16 cellular contexts compared by ENCODE assay signal in genomic region chr6:11439017-11439420, GRCh38.
DNase-seq lines count a peak whose midpoint lies in the region; ATAC-seq and TF ChIP-seq lines count a peak whose summit lies in the region.
"Had no signal": no experiment of that assay in that cellular context is flagged by ENCODE, and none has a peak within 500 bp of the region (broad histone marks: within the 10 kb centered on the region; RNA-seq: fewer than 3 reads in every experiment).

No MANE protein-coding gene starts in this region.

- no peaks in the 10 kb centered on the region for H3K36me3 Mint-ChIP-seq in activated B cell treated with CpG ODN at 0.5 μM for 24 hours (ENCODE audit: low read depth)

- DNase-seq in NOMO-1 treated with DMSO at 0.1 percent for 48 hours (lab: John Stamatoyannopoulos, UW; ENCODE audit: unreplicated experiment) (peak; percentile 47), NOMO-1 treated with dmso at 0.1 percent for 144 hours (lab: John Stamatoyannopoulos, UW; ENCODE audit: unreplicated experiment) (no peak), activated B cell treated with CpG ODN at 0.5 μM for 24 hours (no peak), right atrium auricular region (ENCODE audit: low spot score) (no peak), stromal cell of bone marrow (ENCODE audit: low read depth) (peak; percentile 23), ascending aorta (ENCODE audit: low spot score in 2 of 2) (no peak), osteoblast (ENCODE audit: insufficient read length, low spot score, missing footprints) (no peak)
- DNase-seq: 8988T; activated CD4-positive, CD25-positive, alpha-beta regulatory T cell treated with anti-CD3 and anti-CD28 coated beads, Interleukin-2, amount 50 U/mL, for 72 hours; cerebellar nuclear complex; H9; PC-3; spleen had no signal

- no peaks in the 10 kb centered on the region for H3K79me2 ChIP-seq in osteoblast (ENCODE audit: insufficient read depth, low read length)
- H3K79me2 ChIP-seq: parathyroid adenoma had no signal

- H3K9me3 ChIP-seq in right atrium auricular region, result no peaks in the 10 kb centered on the region
- H3K9me3 ChIP-seq in ascending aorta, result no peaks in the 10 kb centered on the region
- H3K9me3 ChIP-seq in osteoblast (ENCODE audit: low read depth, low read length), result no peaks in the 10 kb centered on the region
- H3K9me3 ChIP-seq: spleen had no signal

- TF ChIP-seq CTCF in activated B cell treated with CpG ODN at 0.5 μM for 24 hours (IDR thresholded peaks at IDR 0.05), result no peak
- TF ChIP-seq CTCF in right atrium auricular region (IDR thresholded peaks at IDR 0.05), result no peak
- no peak for TF ChIP-seq CTCF in ascending aorta (IDR thresholded peaks at IDR 0.05)
- TF ChIP-seq CTCF in osteoblast (IDR thresholded peaks at IDR 0.05; ENCODE audit: extremely low read depth, low read depth, low read length), result no peak

- H3K27me3 ChIP-seq in right atrium auricular region, result no peaks in the 10 kb centered on the region
- H3K27me3 ChIP-seq in ascending aorta, result no peaks in the 10 kb centered on the region
- no peaks in the 10 kb centered on the region for H3K27me3 ChIP-seq in osteoblast (ENCODE audit: insufficient read depth, low read length)
- H3K27me3 ChIP-seq: spleen had no signal

- H3K27ac Mint-ChIP-seq in activated B cell treated with CpG ODN at 0.5 μM for 24 hours, result peak overlapping the region; percentile 7
- H3K27ac Mint-ChIP-seq: H9 had no signal

- H3K4me2 ChIP-seq in osteoblast (ENCODE audit: insufficient read depth, low read length), result no peak overlapping the region

- peak overlapping the region; percentile 39 to 44 for H3K27ac ChIP-seq in right atrium auricular region
- H3K27ac ChIP-seq in ascending aorta, result peak overlapping the region in 1 of 2 donors; percentile 42
- no peak overlapping the region for H3K27ac ChIP-seq in osteoblast (ENCODE audit: low read depth, low read length)

- peaks cover 0 to 15% of the 10 kb centered on the region in 2 donors for H3K4me1 ChIP-seq in right atrium auricular region
- H3K4me1 ChIP-seq in ascending aorta, result peaks cover 6 to 28% of the 10 kb centered on the region in 2 donors
- peaks cover 18% of the 10 kb centered on the region for H3K4me1 ChIP-seq in osteoblast (ENCODE audit: insufficient read depth, low read length)

- H3K4me1 Mint-ChIP-seq in activated B cell treated with CpG ODN at 0.5 μM for 24 hours, result peaks cover 33% of the 10 kb centered on the region

- no peak overlapping the region for H2AFZ ChIP-seq in osteoblast (ENCODE audit: low read length)
- H2AFZ ChIP-seq: parathyroid adenoma had no signal

- H4K20me1 ChIP-seq in osteoblast (ENCODE audit: insufficient read depth, low read length), result no peaks in the 10 kb centered on the region

- intact Hi-C loops in activated B cell treated with CpG ODN at 0.5 μM for 24 hours (cut with micrococcal nuclease), result no loop called here
- intact Hi-C loops in ascending aorta (cut with DNase I), result loop anchor here (5.0 kb wide), 1 partner anchor 58 kb away; no protein-coding TSS in a partner anchor

- H3K4me3 ChIP-seq in right atrium auricular region (no peak overlapping the region), ascending aorta (no peak overlapping the region), osteoblast (ENCODE audit: insufficient read depth, low read length) (no peak overlapping the region)
- H3K4me3 ChIP-seq: spleen had no signal

- POLR2A ChIA-PET in activated B cell treated with CpG ODN at 0.5 μM for 24 hours (lab: Charles Lee), result interaction anchor here (1.0 kb wide), 1 partner anchor 11 kb away, joined by 3 read pairs; no protein-coding TSS in a partner anchor

- H3K9me3 Mint-ChIP-seq in activated B cell treated with CpG ODN at 0.5 μM for 24 hours, result peaks cover 2% of the 10 kb centered on the region
- H3K9me3 Mint-ChIP-seq: H9 had no signal

- CTCF ChIA-PET in activated B cell treated with CpG ODN at 0.5 μM for 24 hours (lab: Charles Lee), result interaction anchor here (1.0 kb wide), 1 partner anchor 20 kb away, joined by 5 read pairs; no protein-coding TSS in a partner anchor

- no peak overlapping the region for H3K4me3 Mint-ChIP-seq in activated B cell treated with CpG ODN at 0.5 μM for 24 hours
- H3K4me3 Mint-ChIP-seq: H9 had no signal

- no peaks in the 10 kb centered on the region for H3K27me3 Mint-ChIP-seq in activated B cell treated with CpG ODN at 0.5 μM for 24 hours

- ATAC-seq in activated B cell treated with CpG ODN at 0.5 μM for 24 hours (ENCODE audit: low read depth), result no peak
- no peak for ATAC-seq in HG03457 (IDR thresholded peaks at IDR 0.05; ENCODE audit: unreplicated experiment)
- ATAC-seq: PC-3, SK-N-SH treated with all-trans-retinoic acid at 6 μM for 48 hours had no signal

- H3K36me3 ChIP-seq in right atrium auricular region (no peaks in the 10 kb centered on the region), ascending aorta (no peaks in the 10 kb centered on the region), osteoblast (ENCODE audit: insufficient read depth, low read length) (no peaks in the 10 kb centered on the region)
- H3K36me3 ChIP-seq: spleen had no signal

Comparison
In these comparisons a context has a peak if more than half of its experiments do, and no peak if none do; other contexts are left out.
1. DNase-seq: peak in NOMO-1 treated with DMSO at 0.1 percent for 48 hours (single experiment) and stromal cell of bone marrow (single experiment); none in NOMO-1 treated with dmso at 0.1 percent for 144 hours (single experiment), activated B cell treated with CpG ODN at 0.5 μM for 24 hours (single experiment), right atrium auricular region (single experiment), ascending aorta (0 of 2) and osteoblast (single experiment).